7 cellular contexts compared by ENCODE assay signal in genomic region chr10:73663621-73664020, GRCh38. TPM values are rescaled to one million over a fixed set of nuclear protein-coding genes. Genes with fewer than 3 reads are reported as not detected.
"Had no signal": no experiment of that assay in that cellular context is flagged by ENCODE, and none has a peak within 500 bp of the region (broad histone marks: within the 10 kb centered on the region; RNA-seq: fewer than 3 reads in every experiment).

No MANE protein-coding gene starts in this region.

RNA-seq across cellular contexts. Expression of gene SYNPO2L, which starts 7.8 kb away (rescaled TPM):
- total RNA-seq: dermis microvascular lymphatic vessel endothelial cell, endothelial cell of umbilical vein, glomerular endothelial cell, lower leg skin, mammary epithelial cell had no signal
- polyA plus RNA-seq: endothelial cell of umbilical vein, mammary epithelial cell had no signal

RNA-seq across cellular contexts. Expression of gene MYOZ1, which starts 22.3 kb away (rescaled TPM):
- total RNA-seq: colonic mucosa, dermis microvascular lymphatic vessel endothelial cell, endothelial cell of umbilical vein, glomerular endothelial cell, mononuclear cell had no signal
- polyA plus RNA-seq: endothelial cell of umbilical vein, mammary epithelial cell had no signal
